In the genomic region with DNA sequence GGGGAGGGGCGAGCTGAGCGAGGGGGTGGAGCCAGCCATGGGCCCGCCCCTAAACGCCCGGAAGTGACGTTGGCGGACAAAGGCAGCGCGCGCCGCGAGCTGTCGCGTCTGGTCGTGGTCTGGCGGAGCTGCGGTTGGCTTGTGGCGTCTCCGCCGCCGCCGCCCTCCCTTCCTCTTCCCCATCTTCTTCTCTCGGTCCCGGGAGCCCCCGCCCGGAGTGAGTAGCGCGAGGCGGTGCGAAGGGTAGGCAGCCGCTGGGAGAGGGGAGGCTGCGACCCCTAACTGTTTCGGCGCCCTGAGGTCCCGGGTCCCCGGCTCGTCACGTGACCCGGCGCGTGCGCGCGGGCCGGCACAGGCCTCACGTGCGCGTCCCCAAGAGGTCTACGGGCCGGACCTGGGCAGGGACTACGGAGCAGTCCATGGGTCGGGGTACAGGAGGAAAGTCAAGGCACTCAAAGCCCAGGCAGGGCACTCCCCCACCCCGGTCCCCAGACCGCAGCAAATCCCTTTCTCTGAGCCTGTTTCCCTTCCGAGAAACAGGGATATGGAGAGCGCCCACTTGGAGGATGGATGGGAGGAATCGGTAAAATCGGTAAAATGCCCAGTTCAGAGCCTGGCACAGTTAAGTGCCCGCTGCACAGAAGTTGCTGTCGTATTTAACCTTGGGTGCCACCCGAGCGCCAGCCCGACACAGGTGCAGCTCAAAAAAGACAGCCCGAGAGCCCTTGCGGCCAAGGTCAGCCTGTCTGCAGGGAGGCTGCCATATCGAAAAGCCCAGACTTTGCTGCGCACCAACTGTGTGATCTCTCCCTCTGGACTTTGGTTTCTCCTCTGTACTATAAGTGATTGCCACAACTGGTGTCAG, we compare ENCODE assay signal across 8 cellular contexts. TPM values are rescaled to one million over a fixed set of nuclear protein-coding genes. Genes with fewer than 3 reads are reported as not detected.
DNase-seq lines count a peak whose midpoint lies in the region; ATAC-seq and TF ChIP-seq lines count a peak whose summit lies in the region.

A gene with protein sequence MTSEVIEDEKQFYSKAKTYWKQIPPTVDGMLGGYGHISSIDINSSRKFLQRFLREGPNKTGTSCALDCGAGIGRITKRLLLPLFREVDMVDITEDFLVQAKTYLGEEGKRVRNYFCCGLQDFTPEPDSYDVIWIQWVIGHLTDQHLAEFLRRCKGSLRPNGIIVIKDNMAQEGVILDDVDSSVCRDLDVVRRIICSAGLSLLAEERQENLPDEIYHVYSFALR (plus strand): TSS at position 85 of the 865 bp plus-strand sequence. CDS start 6,541 bp downstream, outside the sequence.

- H3K27ac Mint-ChIP-seq in CD8-positive, alpha-beta T cell = peak within 1 kb of the TSS; percentile 98
- H3K27ac Mint-ChIP-seq in activated CD8-positive, alpha-beta memory T cell treated with anti-CD3 and anti-CD28 coated beads, Interleukin-2, amount 10 ng/mL, durations not matched to agents 7 days and 5 days = peak within 1 kb of the TSS; percentile 93
- H3K27ac Mint-ChIP-seq in endodermal cell = peak within 1 kb of the TSS; percentile 95

- POLR2A ChIA-PET in CD8-positive, alpha-beta T cell (lab: Charles Lee) = interaction anchor here (0.8 to 1.8 kb wide), 7 partner anchors 12 to 1255 kb away, joined by 3 to 9 read pairs (median 4); a partner anchor contains a TSS

- peak; percentile 74 for ATAC-seq in CD8-positive, alpha-beta T cell
- ATAC-seq in GM19452 (IDR thresholded peaks at IDR 0.05; ENCODE audit: unreplicated experiment) = peak; percentile 74
- ATAC-seq in activated CD8-positive, alpha-beta memory T cell treated with anti-CD3 and anti-CD28 coated beads, Interleukin-2, amount 10 ng/mL, durations not matched to agents 7 days and 5 days = peak; percentile 74

- H3K27ac ChIP-seq in CD8-positive, alpha-beta T cell (ENCODE audit: low read depth, low read length) = peak within 1 kb of the TSS; percentile 98
- peak within 1 kb of the TSS; percentile 95 for H3K27ac ChIP-seq in HL-60 (replicated peaks)
- H3K27ac ChIP-seq in endodermal cell (ENCODE audit: low read depth, low read length) = peak within 1 kb of the TSS; percentile 92
- peak within 1 kb of the TSS; percentile 94 for H3K27ac ChIP-seq in mesodermal cell (ENCODE audit: low read depth, low read length, severe bottlenecking)

- WGBS in endodermal cell (ENCODE audit: insufficient coverage in 1 of 2, insufficient read length in 1 of 2), 2 experiments = 1% methylated on average over 39 to 67 of the region's 67 CpGs
- WGBS in mesodermal cell (ENCODE audit: insufficient coverage in 2 of 2), 2 experiments = 0 to 1% methylated on average over 51 to 52 of the region's 67 CpGs

- intact Hi-C loops in CD8-positive, alpha-beta T cell (cut with DNase I, micrococcal nuclease) = loop anchor here (1.0 to 10.0 kb wide), 10 partner anchors 16 to 589 kb away; a partner anchor contains a TSS

- peak within 1 kb of the TSS; percentile 83 for H3K4me3 Mint-ChIP-seq in CD8-positive, alpha-beta T cell
- peak within 1 kb of the TSS; percentile 80 for H3K4me3 Mint-ChIP-seq in activated CD8-positive, alpha-beta memory T cell treated with anti-CD3 and anti-CD28 coated beads, Interleukin-2, amount 10 ng/mL, durations not matched to agents 7 days and 5 days
- peak within 1 kb of the TSS; percentile 76 for H3K4me3 Mint-ChIP-seq in endodermal cell

- H3K4me1 ChIP-seq in CD8-positive, alpha-beta T cell (ENCODE audit: insufficient read depth, low read length) = peaks cover 51% of the 10 kb centered on the region
- H3K4me1 ChIP-seq in endodermal cell (ENCODE audit: control insufficient read depth, insufficient read depth, low read length) (no peaks in the 10 kb centered on the region), mesodermal cell (ENCODE audit: control insufficient read depth, insufficient read depth, low read length, poor library complexity, severe bottlenecking) (peaks cover 36% of the 10 kb centered on the region)

- H3K9ac ChIP-seq in endodermal cell (ENCODE audit: extremely low read depth, low read length, poor library complexity, severe bottlenecking) = peak within 1 kb of the TSS; percentile 80

- CTCF ChIA-PET in CD8-positive, alpha-beta T cell (lab: Charles Lee) = interaction anchor here (0.6 to 8.5 kb wide), 10 partner anchors 9 to 495 kb away, joined by 3 to 152 read pairs (median 8); a partner anchor contains a TSS
- CTCF ChIA-PET in activated CD8-positive, alpha-beta memory T cell treated with anti-CD3 and anti-CD28 coated beads, Interleukin-2, amount 10 ng/mL, durations not matched to agents 7 days and 5 days (lab: Charles Lee) = interaction anchor here (0.7 to 8.3 kb wide), 15 partner anchors 12 to 515 kb away, joined by 3 to 214 read pairs (median 3); a partner anchor contains a TSS

- TF ChIP-seq CTCF in CD8-positive, alpha-beta T cell (IDR thresholded peaks at IDR 0.05) = no peak
- TF ChIP-seq CTCF in HL-60 (IDR thresholded peaks at IDR 0.05; ENCODE audit: insufficient read depth, low read length) (no peak), endodermal cell (conservative IDR thresholded peaks at IDR 0.05) (no peak)

- no peaks in the 10 kb centered on the region for H3K27me3 ChIP-seq in CD8-positive, alpha-beta T cell (ENCODE audit: insufficient read depth, low read length)
- H3K27me3 ChIP-seq in HL-60 (ENCODE audit: insufficient read depth, poor library complexity, severe bottlenecking) (no peaks in the 10 kb centered on the region), endodermal cell (ENCODE audit: control insufficient read depth, insufficient read depth, low read length, poor library complexity, severe bottlenecking) (peaks cover 7% of the 10 kb centered on the region)

- H3K4me1 Mint-ChIP-seq in CD8-positive, alpha-beta T cell (ENCODE audit: low read depth) = peaks cover 57% of the 10 kb centered on the region
- H3K4me1 Mint-ChIP-seq in activated CD8-positive, alpha-beta memory T cell treated with anti-CD3 and anti-CD28 coated beads, Interleukin-2, amount 10 ng/mL, durations not matched to agents 7 days and 5 days = peaks cover 64% of the 10 kb centered on the region
- peaks cover 27% of the 10 kb centered on the region for H3K4me1 Mint-ChIP-seq in endodermal cell

- no peaks in the 10 kb centered on the region for H3K36me3 ChIP-seq in CD8-positive, alpha-beta T cell (ENCODE audit: insufficient read depth, low read length)
- H3K36me3 ChIP-seq in endodermal cell (ENCODE audit: control insufficient read depth, insufficient read depth, low read length) (peaks cover 16% of the 10 kb centered on the region), mesodermal cell (ENCODE audit: control insufficient read depth, insufficient read depth, low read length) (peaks cover 38% of the 10 kb centered on the region)

- no peaks in the 10 kb centered on the region for H3K9me3 Mint-ChIP-seq in CD8-positive, alpha-beta T cell
- no peaks in the 10 kb centered on the region for H3K9me3 Mint-ChIP-seq in activated CD8-positive, alpha-beta memory T cell treated with anti-CD3 and anti-CD28 coated beads, Interleukin-2, amount 10 ng/mL, durations not matched to agents 7 days and 5 days (ENCODE audit: low read depth)
- no peaks in the 10 kb centered on the region for H3K9me3 Mint-ChIP-seq in endodermal cell

- peak; percentile 86 to 96 (median 92) for DNase-seq in CD8-positive, alpha-beta T cell
- DNase-seq in HL-60 (ENCODE audit: low read depth in 1 of 2, low spot score in 1 of 2) = peak; percentile 86 to 90
- peak; percentile 71 for DNase-seq in NOMO-1 treated with dmso at 0.1 percent for 144 hours (lab: John Stamatoyannopoulos, UW; ENCODE audit: unreplicated experiment)
- peak; percentile 91 for DNase-seq in activated CD8-positive, alpha-beta memory T cell treated with anti-CD3 and anti-CD28 coated beads, Interleukin-2, amount 10 ng/mL, durations not matched to agents 7 days and 5 days
- peak; percentile 94 for DNase-seq in endodermal cell
- DNase-seq in stimulated activated CD8-positive, alpha-beta memory T cell treated with anti-CD3 and anti-CD28 coated beads, Interleukin-15, amount 100 ng/mL, for 4 hours (ENCODE audit: low read depth in 2 of 2) = peak; percentile 77 to 80

- H3K9me3 ChIP-seq in CD8-positive, alpha-beta T cell (ENCODE audit: low read length) = no peaks in the 10 kb centered on the region
- H3K9me3 ChIP-seq in endodermal cell (ENCODE audit: control insufficient read depth, low read length) (no peaks in the 10 kb centered on the region), mesodermal cell (ENCODE audit: control insufficient read depth, low read length) (no peaks in the 10 kb centered on the region)

- peaks cover 9% of the 10 kb centered on the region for H3K27me3 Mint-ChIP-seq in CD8-positive, alpha-beta T cell (ENCODE audit: low read depth)
- H3K27me3 Mint-ChIP-seq in activated CD8-positive, alpha-beta memory T cell treated with anti-CD3 and anti-CD28 coated beads, Interleukin-2, amount 10 ng/mL, durations not matched to agents 7 days and 5 days = peaks cover 6% of the 10 kb centered on the region
- peaks cover 9% of the 10 kb centered on the region for H3K27me3 Mint-ChIP-seq in endodermal cell (ENCODE audit: insufficient read depth)

- peaks cover 20% of the 10 kb centered on the region for H3K36me3 Mint-ChIP-seq in CD8-positive, alpha-beta T cell
- H3K36me3 Mint-ChIP-seq in activated CD8-positive, alpha-beta memory T cell treated with anti-CD3 and anti-CD28 coated beads, Interleukin-2, amount 10 ng/mL, durations not matched to agents 7 days and 5 days = peaks cover 6% of the 10 kb centered on the region
- peaks cover 4% of the 10 kb centered on the region for H3K36me3 Mint-ChIP-seq in endodermal cell (ENCODE audit: low read depth)

- H3K4me3 ChIP-seq in CD8-positive, alpha-beta T cell (ENCODE audit: low read depth, low read length) = peak within 1 kb of the TSS; percentile 99
- H3K4me3 ChIP-seq in HL-60 (replicated peaks; ENCODE audit: insufficient read depth, low read length) (peak within 1 kb of the TSS; percentile 77), endodermal cell (ENCODE audit: low read length) (peak within 1 kb of the TSS; percentile 98), mesodermal cell (ENCODE audit: extremely low read depth, insufficient read depth, low read length, poor library complexity, severe bottlenecking) (peak within 1 kb of the TSS; percentile 82)

RNA-seq across cellular contexts. Expression of the gene that starts here (rescaled TPM):
- 10 to 100 TPM; 48.1 to 51.1 TPM for total RNA-seq in CD8-positive, alpha-beta T cell
- total RNA-seq in activated CD8-positive, alpha-beta memory T cell treated with anti-CD3 and anti-CD28 coated beads, Interleukin-2, amount 10 ng/mL, durations not matched to agents 7 days and 5 days = 10 to 100 TPM; 37.2 to 46.2 TPM
- total RNA-seq in endodermal cell = 10 to 100 TPM; 39.6 to 49.1 TPM
- polyA plus RNA-seq in endodermal cell (2013, experiment 1 of 2) = 40.4 TPM
- 40.9 TPM for polyA plus RNA-seq in endodermal cell (2013, experiment 2 of 2)
- polyA plus RNA-seq in mesodermal cell (2013, experiment 1 of 2) = 60.6 TPM
- polyA plus RNA-seq in mesodermal cell (2013, experiment 2 of 2) = 49.5 TPM

Comparison
In these comparisons a context has a peak if more than half of its experiments do, and no peak if none do; other contexts are left out.
1. Peak in every context shown above with its lines: DNase-seq, ATAC-seq, H3K4me3 ChIP-seq and H3K27ac ChIP-seq.